ENCODE assay signal across 35 cellular contexts in genomic region chr3:132167870-132168269, GRCh38.
"Had no signal": no experiment of that assay in that cellular context is flagged by ENCODE, and none has a peak within 500 bp of the region (broad histone marks: within the 10 kb centered on the region; RNA-seq: fewer than 3 reads in every experiment).

No MANE protein-coding gene starts in this region.

- H3K27me3 ChIP-seq: MG63 had no signal

- H3K36me3 ChIP-seq: MG63 had no signal

- H3K27ac ChIP-seq: KMS-11 had no signal

- H3K4me2 ChIP-seq: KMS-11 had no signal

- DNase-seq: Karpas-422, Kasumi-1, KG1, MG63, MM.1S, MV-4-11, NCI-H1048, NCI-H1092, NCI-H1092 treated with DMSO at 0.1 percent for 48 hours, NCI-H1105, NCI-H1105 treated with DMSO at 0.1 percent for 48 hours, NCI-H1417, NCI-H1417 treated with DMSO at 0.1 percent for 48 hours, NCI-H1436, NCI-H1436 treated with DMSO at 0.1 percent for 48 hours, NCI-H146, NCI-H1694, NCI-H1694 treated with DMSO at 0.1 percent for 48 hours, NCI-H187, NCI-H187 treated with DMSO at 0.1 percent for 48 hours, NCI-H1930, NCI-H2029, NCI-H2029 treated with DMSO at 0.1 percent for 48 hours, NCI-H2081, NCI-H2081 treated with DMSO at 0.1 percent for 48 hours, NCI-H2107, NCI-H2171, NCI-H2227 treated with DMSO at 0.1 percent for 48 hours, NCI-H226, NCI-H345, NCI-H446, NCI-H446 treated with DMSO at 0.1 percent for 48 hours, NCI-H510A, NCI-H510A treated with DMSO at 0.1 percent for 48 hours had no signal

- H3K9ac ChIP-seq: KMS-11 had no signal

- H3K4me3 ChIP-seq: MG63 had no signal

- H3K9me3 ChIP-seq: MG63 had no signal
